9 cellular contexts compared by ENCODE assay signal in the genomic region with DNA sequence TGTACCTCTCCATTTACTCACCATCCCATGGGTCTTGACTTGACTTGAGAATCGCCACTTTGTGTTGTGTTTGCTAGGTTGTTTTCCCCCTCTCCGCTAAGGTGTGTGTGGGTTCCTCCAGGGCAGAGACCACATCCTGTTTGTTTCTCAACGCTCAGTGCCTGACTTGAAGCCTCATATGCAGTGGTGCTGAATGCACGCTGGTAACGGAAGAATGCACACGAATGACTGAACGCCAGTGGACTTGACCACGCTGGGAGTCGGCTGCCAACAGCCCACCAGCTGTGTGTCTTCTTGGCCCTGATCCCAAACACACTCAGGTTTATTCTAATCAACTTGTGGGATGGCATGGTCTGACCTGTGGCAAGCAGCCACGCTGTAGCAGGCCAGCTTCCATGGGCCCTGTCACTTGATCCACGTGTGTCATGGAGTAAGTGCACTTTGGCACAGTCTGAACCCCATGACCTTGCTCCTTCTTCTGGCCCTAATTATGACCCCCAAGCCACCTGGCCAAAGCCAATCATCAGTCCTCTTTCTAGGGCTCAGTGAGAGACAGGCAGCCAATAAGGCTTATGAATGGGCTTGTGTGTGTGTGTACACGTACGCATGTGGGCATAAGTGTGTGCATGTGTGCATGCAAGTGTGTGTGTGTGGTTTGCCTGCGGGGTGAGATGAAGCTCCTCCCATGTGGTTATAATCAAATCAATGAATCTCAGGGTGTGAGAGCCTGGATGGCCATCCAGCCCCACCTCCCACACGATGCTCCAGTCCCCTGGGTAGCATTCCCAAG. TPM values are rescaled to one million over a fixed set of nuclear protein-coding genes. Genes with fewer than 3 reads are reported as not detected.
DNase-seq lines count a peak whose midpoint lies in the region; ATAC-seq, FAIRE-seq and TF ChIP-seq lines count a peak whose summit lies in the region.
"Had no signal": no experiment of that assay in that cellular context is flagged by ENCODE, and none has a peak within 500 bp of the region (broad histone marks: within the 10 kb centered on the region; RNA-seq: fewer than 3 reads in every experiment).

No MANE protein-coding gene starts in this region.

- no peak for FAIRE-seq in pancreas (lab: Jason Lieb, UNC)

- no peaks in the 10 kb centered on the region for H3K36me3 ChIP-seq in pancreas
- no peaks in the 10 kb centered on the region for H3K36me3 ChIP-seq in adrenal gland (replicated peaks in 1 of 2)

- DNase-seq in NCI-H2196 treated with DMSO at 0.1 percent for 48 hours (lab: John Stamatoyannopoulos, UW; ENCODE audit: unreplicated experiment) (peak; percentile 46), pancreas (peak in 2 of 6 donors; percentile 60 to 62), adrenal gland (no peak), cerebellar cortex (ENCODE audit: low spot score) (no peak), NCI-H128 (lab: John Stamatoyannopoulos, UW; ENCODE audit: unreplicated experiment) (no peak)
- peak; percentile 68 for DNase-seq in activated gamma-delta T cell treated with anti-CD3 and anti-CD28 coated beads, Interleukin-2, amount 50 U/mL, for 16 hours (ENCODE audit: low read depth)
- DNase-seq: heart right ventricle had no signal

- H3K4me1 ChIP-seq in pancreas (peaks cover 55 to 74% (median 63%) of the 10 kb centered on the region in 3 donors), adrenal gland (replicated peaks in 1 of 2) (no peaks in the 10 kb centered on the region)

- 44 to 53% methylated on average over 15 of the region's 15 CpGs for WGBS in pancreas, 2 donors
- 73 to 87% (median 77%) methylated on average over 14 to 15 of the region's 15 CpGs for WGBS in adrenal gland, 4 donors

- peak; percentile 85 for ATAC-seq in GM18498 (IDR thresholded peaks at IDR 0.05; ENCODE audit: unreplicated experiment)
- peak; percentile 81 for ATAC-seq in GM21825 (IDR thresholded peaks at IDR 0.05; ENCODE audit: unreplicated experiment)
- peak in 3 of 4 donors; percentile 1 to 9 (median 6) for ATAC-seq in pancreas

- H3K4me3 ChIP-seq in pancreas (no peak overlapping the region), adrenal gland (no peak overlapping the region)

- intact Hi-C loops in pancreas (cut with DNase I): no loop called here
- intact Hi-C loops in adrenal gland (cut with DNase I): no loop called here

- H3K27ac ChIP-seq in pancreas (peak overlapping the region; percentile 85 to 92 (median 88)), adrenal gland (peak overlapping the region in 1 of 5 donors; percentile 78)

- no peaks in the 10 kb centered on the region for H3K27me3 ChIP-seq in pancreas
- H3K27me3 ChIP-seq in adrenal gland: no peaks in the 10 kb centered on the region

- H3K9me3 ChIP-seq in pancreas (no peaks in the 10 kb centered on the region), adrenal gland (replicated peaks in 1 of 3) (no peaks in the 10 kb centered on the region)

- no peak for TF ChIP-seq CTCF in pancreas (IDR thresholded peaks at IDR 0.05)
- TF ChIP-seq CTCF in adrenal gland (IDR thresholded peaks at IDR 0.05): no peak

- no peak for TF ChIP-seq POLR2A in adrenal gland (IDR thresholded peaks at IDR 0.05)

RNA-seq across cellular contexts. Expression of gene TC2N, which starts 6.3 kb away (rescaled TPM):
- total RNA-seq in pancreas (100 to 1,000 TPM in 5 of 6 donors, 10 to 100 TPM in 1; 96.5 to 215 (median 119) TPM), adrenal gland (10 to 100 TPM in 3 of 8 donors, 1 to 10 TPM in 5; 3.4 to 28.4 (median 5.9) TPM)
- polyA plus RNA-seq in pancreas (10 to 100 TPM; 23.9 to 45.4 TPM), adrenal gland (1 to 10 TPM; 1.9 to 3.8 (median 3.7) TPM)

Comparison
In these comparisons a context has a peak if more than half of its experiments do, and no peak if none do; other contexts are left out.
1. ATAC-seq: peak in every context shown above with its lines; median percentile 85 in GM18498; 81 in GM21825; 6 in pancreas.
2. DNase-seq: peak in NCI-H2196 treated with DMSO at 0.1 percent for 48 hours (single experiment) and activated gamma-delta T cell treated with anti-CD3 and anti-CD28 coated beads, Interleukin-2, amount 50 U/mL, for 16 hours (single experiment); none in adrenal gland (0 of 7), cerebellar cortex (single experiment) and NCI-H128 (single experiment).